8 cellular contexts compared by ENCODE assay signal in genomic region chr12:2057041-2057792, GRCh38. TPM values are rescaled to one million over a fixed set of nuclear protein-coding genes. Genes with fewer than 3 reads are reported as not detected.
DNase-seq lines count a peak whose midpoint lies in the region; ATAC-seq, FAIRE-seq and TF ChIP-seq lines count a peak whose summit lies in the region.

No MANE protein-coding gene starts in this region.

- peaks cover 48% of the 10 kb centered on the region for H3K27me3 Mint-ChIP-seq in activated T-cell treated with anti-CD3 and anti-CD28 coated beads, Interleukin-2, amount 50 U/mL, for 24 hours
- peaks cover 34% of the 10 kb centered on the region for H3K27me3 Mint-ChIP-seq in activated CD4-positive, alpha-beta memory T cell treated with anti-CD3 and anti-CD28 coated beads for 36 hours
- H3K27me3 Mint-ChIP-seq in progenitor cell of endocrine pancreas = peaks cover 68% of the 10 kb centered on the region

- no peak for FAIRE-seq in frontal cortex (lab: Jason Lieb, UNC)

- no peak for ATAC-seq in gastroesophageal sphincter

- TF ChIP-seq POLR2A in gastroesophageal sphincter (IDR thresholded peaks at IDR 0.05) = no peak

- H3K27ac ChIP-seq in gastroesophageal sphincter = peak overlapping the region; percentile 71 to 97 (median 94)

- H3K4me3 ChIP-seq in gastroesophageal sphincter = peak overlapping the region; percentile 6 to 86

- peaks cover 4 to 83% (median 9%) of the 10 kb centered on the region in 3 donors for H3K4me1 ChIP-seq in gastroesophageal sphincter

- intact Hi-C loops in activated CD4-positive, alpha-beta memory T cell treated with anti-CD3 and anti-CD28 coated beads for 36 hours (cut with micrococcal nuclease) = loop anchor here (2.0 kb wide), 1 partner anchor 234 kb away; no protein-coding TSS in a partner anchor

- CTCF ChIA-PET in activated CD4-positive, alpha-beta memory T cell treated with anti-CD3 and anti-CD28 coated beads for 36 hours (lab: Charles Lee) = interaction anchor here (1.0 kb wide), 1 partner anchor 526 kb away, joined by 3 read pairs; no protein-coding TSS in a partner anchor

- H3K36me3 Mint-ChIP-seq in activated T-cell treated with anti-CD3 and anti-CD28 coated beads, Interleukin-2, amount 50 U/mL, for 24 hours (ENCODE audit: low read depth) = no peaks in the 10 kb centered on the region
- H3K36me3 Mint-ChIP-seq in activated CD4-positive, alpha-beta memory T cell treated with anti-CD3 and anti-CD28 coated beads for 36 hours = no peaks in the 10 kb centered on the region
- no peaks in the 10 kb centered on the region for H3K36me3 Mint-ChIP-seq in progenitor cell of endocrine pancreas (ENCODE audit: insufficient read depth)

- peak; percentile 20 for DNase-seq in activated T-cell treated with anti-CD3 and anti-CD28 coated beads for 24 hours (ENCODE audit: low read depth)
- no peak for DNase-seq in activated T-cell treated with anti-CD3 and anti-CD28 coated beads, Interleukin-2, amount 50 U/mL, for 24 hours
- peak; percentile 37 to 72 for DNase-seq in NCI-H1930 (lab: John Stamatoyannopoulos, UW)
- DNase-seq in activated CD4-positive, alpha-beta memory T cell treated with anti-CD3 and anti-CD28 coated beads for 36 hours = peak; percentile 64
- DNase-seq in progenitor cell of endocrine pancreas (ENCODE audit: low spot score, unreplicated experiment) = peak; percentile 90
- DNase-seq in NCI-H187 treated with DMSO at 0.1 percent for 48 hours (lab: John Stamatoyannopoulos, UW) = no peak
- no peak for DNase-seq in frontal cortex (ENCODE audit: low spot score in 2 of 2)

- no peaks in the 10 kb centered on the region for H3K36me3 ChIP-seq in gastroesophageal sphincter

- no peak for TF ChIP-seq EP300 in gastroesophageal sphincter (IDR thresholded peaks at IDR 0.05)

- peaks cover 11% of the 10 kb centered on the region for H3K4me1 Mint-ChIP-seq in activated T-cell treated with anti-CD3 and anti-CD28 coated beads, Interleukin-2, amount 50 U/mL, for 24 hours (ENCODE audit: low read depth)
- H3K4me1 Mint-ChIP-seq in activated CD4-positive, alpha-beta memory T cell treated with anti-CD3 and anti-CD28 coated beads for 36 hours (ENCODE audit: low read depth) = peaks cover 10% of the 10 kb centered on the region
- peaks cover 21% of the 10 kb centered on the region for H3K4me1 Mint-ChIP-seq in progenitor cell of endocrine pancreas (ENCODE audit: low read depth)

- 39 to 57% methylated on average over 5 of the region's 21 CpGs for WGBS in gastroesophageal sphincter (ENCODE audit: low coverage in 1 of 2), 2 donors

- H3K9me3 Mint-ChIP-seq in activated T-cell treated with anti-CD3 and anti-CD28 coated beads, Interleukin-2, amount 50 U/mL, for 24 hours = no peaks in the 10 kb centered on the region
- H3K9me3 Mint-ChIP-seq in activated CD4-positive, alpha-beta memory T cell treated with anti-CD3 and anti-CD28 coated beads for 36 hours = no peaks in the 10 kb centered on the region
- no peaks in the 10 kb centered on the region for H3K9me3 Mint-ChIP-seq in progenitor cell of endocrine pancreas (ENCODE audit: low read depth)

- peaks cover 5% of the 10 kb centered on the region for H3K27me3 ChIP-seq in gastroesophageal sphincter

- TF ChIP-seq CTCF in gastroesophageal sphincter (IDR thresholded peaks at IDR 0.05) (peak; percentile 79 to 91 (median 86)), progenitor cell of endocrine pancreas (IDR thresholded peaks at IDR 0.05; ENCODE audit: unreplicated experiment) (peak; percentile 95)

- H3K27ac Mint-ChIP-seq in activated T-cell treated with anti-CD3 and anti-CD28 coated beads, Interleukin-2, amount 50 U/mL, for 24 hours = no peak overlapping the region
- no peak overlapping the region for H3K27ac Mint-ChIP-seq in activated CD4-positive, alpha-beta memory T cell treated with anti-CD3 and anti-CD28 coated beads for 36 hours
- H3K27ac Mint-ChIP-seq in progenitor cell of endocrine pancreas = peak overlapping the region; percentile 27

- POLR2A ChIA-PET in activated CD4-positive, alpha-beta memory T cell treated with anti-CD3 and anti-CD28 coated beads for 36 hours (lab: Charles Lee) = no interaction called here

- no peak overlapping the region for H3K4me3 Mint-ChIP-seq in activated T-cell treated with anti-CD3 and anti-CD28 coated beads, Interleukin-2, amount 50 U/mL, for 24 hours
- no peak overlapping the region for H3K4me3 Mint-ChIP-seq in activated CD4-positive, alpha-beta memory T cell treated with anti-CD3 and anti-CD28 coated beads for 36 hours
- H3K4me3 Mint-ChIP-seq in progenitor cell of endocrine pancreas (ENCODE audit: low read depth) = no peak overlapping the region

- no peaks in the 10 kb centered on the region for H3K9me3 ChIP-seq in gastroesophageal sphincter

RNA-seq across cellular contexts. Expression of gene CACNA1C, which starts 4.4 kb away (rescaled TPM):
- total RNA-seq in activated CD4-positive, alpha-beta memory T cell treated with anti-CD3 and anti-CD28 coated beads for 36 hours = under 1 TPM; 0.07 to 0.12 TPM
- 10 to 100 TPM; 22.9 to 96.2 (median 41.4) TPM for total RNA-seq in gastroesophageal sphincter
- total RNA-seq in progenitor cell of endocrine pancreas = 11.7 and 13.5 TPM in 2 replicates
- 20.0 TPM for total RNA-seq in frontal cortex

RNA-seq across cellular contexts. Expression of gene DCP1B, which starts 53.0 kb away (rescaled TPM):
- total RNA-seq in activated CD4-positive, alpha-beta memory T cell treated with anti-CD3 and anti-CD28 coated beads for 36 hours = 10 to 100 TPM; 13.1 to 13.4 TPM
- 10 to 100 TPM; 26.1 to 30.4 (median 27.9) TPM for total RNA-seq in gastroesophageal sphincter
- 31.5 and 32.6 TPM in 2 replicates for total RNA-seq in progenitor cell of endocrine pancreas
- 6.1 TPM for total RNA-seq in frontal cortex

Comparison
In these comparisons a context has a peak if more than half of its experiments do, and no peak if none do; other contexts are left out.
1. DNase-seq: peak in activated T-cell treated with anti-CD3 and anti-CD28 coated beads for 24 hours (single experiment), NCI-H1930 (2 of 2), activated CD4-positive, alpha-beta memory T cell treated with anti-CD3 and anti-CD28 coated beads for 36 hours (single experiment) and progenitor cell of endocrine pancreas (single experiment); none in activated T-cell treated with anti-CD3 and anti-CD28 coated beads, Interleukin-2, amount 50 U/mL, for 24 hours (single experiment), NCI-H187 treated with DMSO at 0.1 percent for 48 hours (single experiment) and frontal cortex (0 of 2).
2. RNA of gene CACNA1C, which starts 4.4 kb away (total RNA-seq): 22.9 to 96.2 TPM in gastroesophageal sphincter, 20.0 TPM in frontal cortex (single experiment) and 11.7 to 13.5 TPM in progenitor cell of endocrine pancreas; 0.07 to 0.12 TPM in activated CD4-positive, alpha-beta memory T cell treated with anti-CD3 and anti-CD28 coated beads for 36 hours; every median in the first group is over 10 times any median in the second.